1 cellular context compared by ENCODE assay signal in genomic region chrX:52934704-52935468, GRCh38.
TF ChIP-seq lines count a peak whose summit lies in the region.

No MANE protein-coding gene starts in this region.

TF ChIP-seq in HepG2, 621 proteins besides CTCF, POLR2A, EP300 and RAD21 (continued from another document and continues in another):
- no peak for TF ChIP-seq MYPOP (CRISPR knock-in tag; IDR thresholded peaks at IDR 0.05)
- no peak for TF ChIP-seq ZNF432 (CRISPR knock-in tag; IDR thresholded peaks at IDR 0.05; ENCODE audit: borderline replicate concordance)
- no peak for TF ChIP-seq TRIM22 (IDR thresholded peaks at IDR 0.05)
- TF ChIP-seq ATF3 (CRISPR knock-in tag; IDR thresholded peaks at IDR 0.05): no peak
- peak; percentile 78 for TF ChIP-seq STAG1 (CRISPR knock-in tag; IDR thresholded peaks at IDR 0.05)
- TF ChIP-seq SMC3 (IDR thresholded peaks at IDR 0.05; ENCODE audit: low read length): peak; percentile 24; the same call in 1 of the 2 replicates
- peak; percentile 66 for TF ChIP-seq ZNF770 (CRISPR knock-in tag; IDR thresholded peaks at IDR 0.05)
- TF ChIP-seq ATM (IDR thresholded peaks at IDR 0.05; ENCODE audit: borderline replicate concordance): no peak
- no peak for TF ChIP-seq MYNN (CRISPR knock-in tag; IDR thresholded peaks at IDR 0.05; ENCODE audit: low read depth)
- TF ChIP-seq PRMT3 (CRISPR knock-in tag; IDR thresholded peaks at IDR 0.05; ENCODE audit: borderline replicate concordance, low read depth): 0 out of 2 replicates have a peak, but pooled peaks have one; percentile 22
- TF ChIP-seq RNF2 (conservative IDR thresholded peaks at IDR 0.05; ENCODE audit: low read depth): no peak
- TF ChIP-seq ZSCAN21 (CRISPR knock-in tag; IDR thresholded peaks at IDR 0.05; ENCODE audit: borderline replicate concordance): no peak; the same call in 1 of the 2 replicates
- no peak for TF ChIP-seq SATB2 (CRISPR knock-in tag; IDR thresholded peaks at IDR 0.05)
- TF ChIP-seq SCMH1 (CRISPR knock-in tag; IDR thresholded peaks at IDR 0.05; ENCODE audit: borderline replicate concordance): no peak
- peak; percentile 77; the same call in 1 of the 2 replicates for TF ChIP-seq NAIF1 (CRISPR knock-in tag; IDR thresholded peaks at IDR 0.05; ENCODE audit: borderline replicate concordance)
- no peak; the same call in 1 of the 2 replicates for TF ChIP-seq ZNF256 (CRISPR knock-in tag; conservative IDR thresholded peaks at IDR 0.05)
- no peak for TF ChIP-seq ZKSCAN8 (CRISPR knock-in tag; IDR thresholded peaks at IDR 0.05; ENCODE audit: borderline replicate concordance)
- no peak for TF ChIP-seq IRF9 (CRISPR knock-in tag; IDR thresholded peaks at IDR 0.05; ENCODE audit: borderline replicate concordance)
- TF ChIP-seq BORCS8-MEF2B (CRISPR knock-in tag; IDR thresholded peaks at IDR 0.05): no peak; the same call in 1 of the 2 replicates
- TF ChIP-seq ZNF383 (CRISPR knock-in tag; IDR thresholded peaks at IDR 0.05; ENCODE audit: borderline replicate concordance): no peak
- no peak for TF ChIP-seq SP1 (IDR thresholded peaks at IDR 0.05)
- no peak for TF ChIP-seq SP1 (CRISPR knock-in tag; IDR thresholded peaks at IDR 0.05)
- no peak for TF ChIP-seq ARNT (IDR thresholded peaks at IDR 0.05)
- TF ChIP-seq MAFF (IDR thresholded peaks at IDR 0.05; ENCODE audit: low read depth, low read length): no peak
- no peak for TF ChIP-seq IRF2 (CRISPR knock-in tag; IDR thresholded peaks at IDR 0.05)
- TF ChIP-seq ZNF142 (CRISPR knock-in tag; IDR thresholded peaks at IDR 0.05): no peak
- TF ChIP-seq ZBTB38 (CRISPR knock-in tag; IDR thresholded peaks at IDR 0.05): no peak
- TF ChIP-seq RCOR2 (CRISPR knock-in tag; IDR thresholded peaks at IDR 0.05): no peak
- no peak for TF ChIP-seq SP140L (CRISPR knock-in tag; IDR thresholded peaks at IDR 0.05; ENCODE audit: borderline replicate concordance)
- TF ChIP-seq ZMYM2 (CRISPR knock-in tag; IDR thresholded peaks at IDR 0.05): no peak
- TF ChIP-seq NR2F6 (IDR thresholded peaks at IDR 0.05): no peak
- no peak for TF ChIP-seq NR2F6 (CRISPR knock-in tag; IDR thresholded peaks at IDR 0.05)
- no peak for TF ChIP-seq ZNF891 (CRISPR knock-in tag; IDR thresholded peaks at IDR 0.05)
- no peak for TF ChIP-seq HMG20B (CRISPR knock-in tag; conservative IDR thresholded peaks at IDR 0.05)
- no peak for TF ChIP-seq ZZZ3 (CRISPR knock-in tag; IDR thresholded peaks at IDR 0.05; ENCODE audit: borderline replicate concordance)
- no peak for TF ChIP-seq ZNF180 (CRISPR knock-in tag; IDR thresholded peaks at IDR 0.05; ENCODE audit: borderline replicate concordance, low read depth)
- TF ChIP-seq KDM1A (CRISPR knock-in tag; IDR thresholded peaks at IDR 0.05): peak; percentile 44; the same call in 1 of the 2 replicates
- TF ChIP-seq HNRNPLL (IDR thresholded peaks at IDR 0.05; ENCODE audit: low read depth, low read length, poor library complexity, severe bottlenecking): peak; percentile 93
- no peak for TF ChIP-seq PAX8 (CRISPR knock-in tag; IDR thresholded peaks at IDR 0.05; ENCODE audit: borderline replicate concordance)
- TF ChIP-seq GABPB1 (CRISPR knock-in tag; IDR thresholded peaks at IDR 0.05): peak; percentile 96
- TF ChIP-seq PAF1 (CRISPR knock-in tag; IDR thresholded peaks at IDR 0.05): no peak
- no peak for TF ChIP-seq RFXANK (CRISPR knock-in tag; IDR thresholded peaks at IDR 0.05)
- TF ChIP-seq PLSCR1 (CRISPR knock-in tag; IDR thresholded peaks at IDR 0.05; ENCODE audit: borderline replicate concordance): no peak
- no peak for TF ChIP-seq ZNF12 (CRISPR knock-in tag; IDR thresholded peaks at IDR 0.05)
- no peak for TF ChIP-seq ZNF766 (CRISPR knock-in tag; IDR thresholded peaks at IDR 0.05; ENCODE audit: borderline replicate concordance)
- TF ChIP-seq HCFC1 (IDR thresholded peaks at IDR 0.05; ENCODE audit: low read depth, low read length): 0 out of 2 replicates have a peak, but pooled peaks have one; percentile 15
- 0 out of 2 replicates have a peak, but pooled peaks have one; percentile 31 for TF ChIP-seq ZNF615 (CRISPR knock-in tag; IDR thresholded peaks at IDR 0.05; ENCODE audit: borderline replicate concordance)
- TF ChIP-seq NFATC3 (CRISPR knock-in tag; IDR thresholded peaks at IDR 0.05): no peak
- TF ChIP-seq YY1 (IDR thresholded peaks at IDR 0.05; ENCODE audit: insufficient read depth, insufficient replicate concordance, low read depth, low read length): peak; percentile 42
- peak; percentile 24; the same call in 1 of the 2 replicates for TF ChIP-seq ZNF503 (CRISPR knock-in tag; IDR thresholded peaks at IDR 0.05)
- TF ChIP-seq GPN1 (CRISPR knock-in tag; IDR thresholded peaks at IDR 0.05; ENCODE audit: borderline replicate concordance): no peak
- no peak for TF ChIP-seq ZNF510 (CRISPR knock-in tag; IDR thresholded peaks at IDR 0.05; ENCODE audit: low read depth)
- no peak for TF ChIP-seq ZMYM3 (CRISPR knock-in tag; IDR thresholded peaks at IDR 0.05)
- no peak for TF ChIP-seq ZNF562 (CRISPR knock-in tag; IDR thresholded peaks at IDR 0.05; ENCODE audit: borderline replicate concordance)
- TF ChIP-seq ZNF574 (CRISPR knock-in tag; IDR thresholded peaks at IDR 0.05): peak; percentile 89
